Comparison of ENCODE assay signal across 9 cellular contexts in the genomic region with DNA sequence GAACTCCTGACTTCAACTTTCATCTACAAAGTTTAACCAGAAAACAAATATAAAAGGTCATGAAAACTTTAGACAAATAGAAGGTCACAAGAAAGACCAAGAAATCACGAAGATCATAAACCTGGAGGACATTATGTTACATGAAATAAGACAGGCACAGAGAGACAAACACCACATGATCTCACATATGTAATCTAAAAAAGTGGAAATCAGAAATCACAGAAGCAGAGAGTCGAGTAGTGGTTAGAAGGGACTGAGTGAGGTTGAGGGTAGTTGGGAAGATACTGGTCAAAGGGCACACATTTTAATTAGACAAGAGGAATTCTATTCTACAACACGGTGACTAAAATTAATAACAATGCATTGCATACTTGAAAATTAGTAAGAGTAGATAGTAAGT. TPM values are rescaled to one million over a fixed set of nuclear protein-coding genes. Genes with fewer than 3 reads are reported as not detected.
DNase-seq lines count a peak whose midpoint lies in the region; ATAC-seq, FAIRE-seq and TF ChIP-seq lines count a peak whose summit lies in the region.
"Had no signal": no experiment of that assay in that cellular context is flagged by ENCODE, and none has a peak within 500 bp of the region (broad histone marks: within the 10 kb centered on the region; RNA-seq: fewer than 3 reads in every experiment).

No MANE protein-coding gene starts in this region.

- DNase-seq in A673 (ENCODE audit: low spot score) (no peak), GM18507 (ENCODE audit: extremely low spot score, insufficient read length, low read depth) (no peak), immature natural killer cell (no peak), adrenal gland (no peak), iPS-NIHi11 (ENCODE audit: low spot score) (no peak)

- peaks cover 27 to 41% of the 10 kb centered on the region in 2 donors for H3K4me1 Mint-ChIP-seq in immature natural killer cell

- H3K27ac Mint-ChIP-seq in immature natural killer cell, result peak overlapping the region; percentile 8 to 68 (median 58)

- CTCF ChIA-PET in A673 (lab: Charles Lee), result no interaction called here

- no peaks in the 10 kb centered on the region for H3K4me1 ChIP-seq in A673 (ENCODE audit: insufficient read depth, low read length, poor library complexity, severe bottlenecking)
- peaks cover 18 to 28% of the 10 kb centered on the region in 2 donors for H3K4me1 ChIP-seq in adrenal gland (replicated peaks in 1 of 2)

- peaks cover 5 to 14% (median 8%) of the 10 kb centered on the region in 3 donors for H3K36me3 Mint-ChIP-seq in immature natural killer cell

- H3K27me3 Mint-ChIP-seq in immature natural killer cell (ENCODE audit: low read depth in 3 of 3), result peaks cover 3 to 16% (median 4%) of the 10 kb centered on the region in 3 donors

- ATAC-seq in HG02623 (IDR thresholded peaks at IDR 0.05; ENCODE audit: unreplicated experiment) (no peak), GM18505 (IDR thresholded peaks at IDR 0.05; ENCODE audit: unreplicated experiment) (no peak)

- H3K4me3 ChIP-seq in A673 (ENCODE audit: low read depth, low read length, poor library complexity, severe bottlenecking) (peak overlapping the region; percentile 62), WI38 (ENCODE audit: low read depth, low read length) (peak overlapping the region; percentile 15; the same call in 1 of the 2 replicates), adrenal gland (peak overlapping the region in 1 of 4 donors; percentile 65)

- no TSS peak for BruUV-seq in A673 (replicated peaks; lab: Mats Ljungman, UMichigan)

- intact Hi-C loops in A673 (cut with micrococcal nuclease; ENCODE audit: unreplicated experiment) (no loop called here), adrenal gland (cut with DNase I) (no loop called here)

- H3K36me3 ChIP-seq in A673 (ENCODE audit: insufficient read depth, low read length, poor library complexity, severe bottlenecking), result peaks cover 17% of the 10 kb centered on the region
- H3K36me3 ChIP-seq in adrenal gland (replicated peaks in 1 of 2), result peaks cover 0 to 13% of the 10 kb centered on the region in 2 donors

- no peak for TF ChIP-seq CTCF in A673 (conservative IDR thresholded peaks at IDR 0.05; ENCODE audit: low read depth, low read length)
- TF ChIP-seq CTCF in WI38 (IDR thresholded peaks at IDR 0.05; ENCODE audit: low read depth, low read length), result no peak
- no peak for TF ChIP-seq CTCF in adrenal gland (IDR thresholded peaks at IDR 0.05)

- no peaks in the 10 kb centered on the region for H3K9me3 Mint-ChIP-seq in immature natural killer cell

- WGBS in adrenal gland, 4 donors, result 33 to 45% (median 42%) methylated on average over 3 of the region's 3 CpGs

- H3K27me3 ChIP-seq in A673 (replicated peaks; ENCODE audit: insufficient read depth, low read depth, low read length, poor library complexity) (no peaks in the 10 kb centered on the region), adrenal gland (no peaks in the 10 kb centered on the region)

- peak overlapping the region; percentile 58 to 74 (median 64) for H3K4me3 Mint-ChIP-seq in immature natural killer cell

- FAIRE-seq in GM18507 (lab: Jason Lieb, UNC), result peak; percentile 35
- FAIRE-seq: HTR-8/SVneo had no signal

- TF ChIP-seq POLR2A in adrenal gland (IDR thresholded peaks at IDR 0.05), result no peak
- TF ChIP-seq POLR2A in GM18505 (IDR thresholded peaks at IDR 0.05; ENCODE audit: borderline replicate concordance, extremely low read depth, insufficient read depth, insufficient read length), result no peak

- H3K9me3 ChIP-seq in A673 (ENCODE audit: low read depth, low read length, poor library complexity, severe bottlenecking), result no peaks in the 10 kb centered on the region
- no peaks in the 10 kb centered on the region for H3K9me3 ChIP-seq in adrenal gland (replicated peaks in 1 of 3)

- POLR2A ChIA-PET in A673 (lab: Charles Lee; ENCODE audit: low non-redundant PET), result no interaction called here

- H3K27ac ChIP-seq in A673 (ENCODE audit: low read depth, low read length, poor library complexity, severe bottlenecking) (peak overlapping the region; percentile 7), adrenal gland (no peak overlapping the region)

RNA-seq across cellular contexts. Expression of gene GCFC2, which starts 1.4 kb away (rescaled TPM):
- total RNA-seq in A673 (2021) (40.2 and 42.2 TPM in 2 replicates), adrenal gland (10 to 100 TPM; 12.4 to 26.3 (median 18.4) TPM)
- polyA plus RNA-seq in immature natural killer cell (10 to 100 TPM; 20.3 to 22.0 (median 21.7) TPM), adrenal gland (10 to 100 TPM; 23.1 to 52.9 (median 29.2) TPM)
